ENCODE assay signal across 8 cellular contexts in the genomic region with DNA sequence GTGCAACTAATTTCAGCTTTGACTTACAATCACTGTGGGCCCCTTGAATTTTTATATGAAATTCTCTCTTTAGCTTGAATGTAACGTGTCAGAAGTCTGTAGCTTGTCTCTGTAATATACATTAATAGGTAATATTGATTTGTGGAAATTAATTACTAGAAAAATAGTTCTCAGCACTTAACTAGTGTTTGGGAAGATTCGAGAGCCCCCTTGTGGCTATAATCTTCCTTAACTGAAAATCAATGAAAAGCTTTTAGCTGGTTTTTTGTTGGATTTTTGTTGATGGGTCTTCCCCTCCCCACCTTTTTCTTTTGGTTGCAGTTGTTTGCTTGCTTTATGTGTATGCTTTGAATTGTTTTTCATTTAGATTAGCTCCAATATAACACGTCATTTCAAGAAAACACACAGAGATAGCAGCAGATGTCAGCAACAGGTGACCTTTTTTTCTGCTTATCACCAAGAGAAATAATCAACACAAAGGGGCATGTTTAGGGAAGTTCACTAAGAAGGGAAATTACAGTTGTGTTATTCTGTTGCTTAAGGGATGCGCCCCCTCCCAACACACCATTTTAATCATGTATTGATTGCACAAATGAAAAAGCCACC.
DNase-seq lines count a peak whose midpoint lies in the region; ATAC-seq, FAIRE-seq and TF ChIP-seq lines count a peak whose summit lies in the region.

No MANE protein-coding gene starts in this region.

- no TSS peak for BruUV-seq in GM12878 (replicated peaks; lab: Mats Ljungman, UMichigan)

- DNase-seq in COR-L47 (lab: John Stamatoyannopoulos, UW) (peak; percentile 14), GM12878 (ENCODE audit: low read depth, low spot score) (no peak), lower lobe of right lung (no peak), anterior cingulate cortex (lab: John Stamatoyannopoulos, UW) (no peak)
- DNase-seq in activated T-cell treated with anti-CD3 and anti-CD28 coated beads, Interleukin-2, amount 50 U/mL, for 4 hours = no peak

- H3K27me3 Mint-ChIP-seq in activated T-cell treated with anti-CD3 and anti-CD28 coated beads, Interleukin-2, amount 50 U/mL, for 4 hours (ENCODE audit: low read depth) = no peaks in the 10 kb centered on the region

- H3K4me1 ChIP-seq in KMS-11 (ENCODE audit: low read depth, poor library complexity, severe bottlenecking) = no peaks in the 10 kb centered on the region
- no peaks in the 10 kb centered on the region for H3K4me1 ChIP-seq in GM12878 (ENCODE audit: control insufficient read depth, insufficient read depth, low read length)
- H3K4me1 ChIP-seq in lower lobe of right lung = no peaks in the 10 kb centered on the region

- H3K79me2 ChIP-seq in KMS-11 (ENCODE audit: insufficient read depth, low read depth) (no peaks in the 10 kb centered on the region), GM12878 (ENCODE audit: control insufficient read depth, insufficient read depth, low read length) (no peaks in the 10 kb centered on the region)

- POLR2A ChIA-PET in GM12878 (lab: Charles Lee) = no interaction called here

- H3K9ac ChIP-seq in KMS-11 (no peak overlapping the region), GM12878 (ENCODE audit: control insufficient read depth, insufficient read depth, low read length) (no peak overlapping the region)

- H3K27ac ChIP-seq in KMS-11 = no peak overlapping the region
- H3K27ac ChIP-seq in GM12878 (ENCODE audit: control insufficient read depth, insufficient read depth) = no peak overlapping the region
- H3K27ac ChIP-seq in lower lobe of right lung = no peak overlapping the region

- RAD21 ChIA-PET in GM12878 (lab: Charles Lee; ENCODE audit: unreplicated experiment) = interaction anchor here (1.5 to 2.6 kb wide), 2 partner anchors 796 to 1193 kb away, joined by 3 to 33 read pairs; no protein-coding TSS in a partner anchor

- intact Hi-C loops in GM12878 (cut with micrococcal nuclease; ENCODE audit: unreplicated experiment) = loop anchor here (1.0 kb wide), 1 partner anchor 797 kb away; no protein-coding TSS in a partner anchor
- intact Hi-C loops in lower lobe of right lung (cut with DNase I) = no loop called here

- ATAC-seq in GM12878 = no peak
- ATAC-seq in lower lobe of right lung = no peak
- no peak for ATAC-seq in GM21825 (IDR thresholded peaks at IDR 0.05; ENCODE audit: unreplicated experiment)
- no peak for ATAC-seq in activated T-cell treated with anti-CD3 and anti-CD28 coated beads, Interleukin-2, amount 50 U/mL, for 4 hours
- ATAC-seq in HG03039 (IDR thresholded peaks at IDR 0.05; ENCODE audit: unreplicated experiment) = no peak

- H3K4me3 Mint-ChIP-seq in activated T-cell treated with anti-CD3 and anti-CD28 coated beads, Interleukin-2, amount 50 U/mL, for 4 hours = no peak overlapping the region

- no peak overlapping the region for H3K4me2 ChIP-seq in KMS-11
- H3K4me2 ChIP-seq in GM12878 (ENCODE audit: control insufficient read depth, insufficient read depth) = no peak overlapping the region

- H3K36me3 ChIP-seq in KMS-11 (ENCODE audit: insufficient read depth) (no peaks in the 10 kb centered on the region), GM12878 (ENCODE audit: control insufficient read depth in 2 of 2, insufficient read depth in 2 of 2, low read length in 1 of 2) (no peaks in the 10 kb centered on the region), lower lobe of right lung (no peaks in the 10 kb centered on the region)

- H2AFZ ChIP-seq in KMS-11 (ENCODE audit: low read depth) (no peak overlapping the region), GM12878 (ENCODE audit: control insufficient read depth, low read depth, low read length) (no peak overlapping the region)

- in situ Hi-C loops in GM12878 (cut with MboI) = no loop called here

- 0% methylated on average over 4 of the region's 4 CpGs for WGBS in GM12878 (ENCODE audit: insufficient coverage, insufficient replicate concordance, low lambda C conversion rate, missing lambda C conversion rate)

- TF ChIP-seq CTCF in KMS-11 (conservative IDR thresholded peaks at IDR 0.05; ENCODE audit: low read depth, low read length) (peak; percentile 64), GM12878 (IDR thresholded peaks at IDR 0.05 in 2 of 3, conservative IDR thresholded peaks at IDR 0.05 in 1 of 3; ENCODE audit: control insufficient read depth in 2 of 3, extremely low read depth in 1 of 3, insufficient read depth in 1 of 3, low read depth in 3 of 3, low read length in 3 of 3) (peak; percentile 31 to 35 (median 32); a peak in 2 of 6 replicates), lower lobe of right lung (IDR thresholded peaks at IDR 0.05) (peak; percentile 45)

- SMC1A ChIA-PET in GM12878 (lab: Charles Lee; ENCODE audit: uncharacterized antibody, unreplicated experiment) = interaction anchor here (0.6 to 2.3 kb wide), 9 partner anchors 9 to 965 kb away, joined by 3 to 10 read pairs (median 5); no protein-coding TSS in a partner anchor

- no peak for TF ChIP-seq POLR2A in GM12878 (IDR thresholded peaks at IDR 0.05; ENCODE audit: low read depth, low read length)

- FAIRE-seq in GM12878 (lab: Jason Lieb, UNC) = no peak

- H3K4me3 ChIP-seq in KMS-11 (IDR thresholded peaks at IDR 0.05; ENCODE audit: insufficient read depth, low read depth, low read length) (no peak overlapping the region), GM12878 (no peak overlapping the region), lower lobe of right lung (no peak overlapping the region)

- H3K9me3 Mint-ChIP-seq in activated T-cell treated with anti-CD3 and anti-CD28 coated beads, Interleukin-2, amount 50 U/mL, for 4 hours = peaks cover 8% of the 10 kb centered on the region

- H4K20me1 ChIP-seq in KMS-11 (ENCODE audit: insufficient read depth) (no peaks in the 10 kb centered on the region), GM12878 (ENCODE audit: control insufficient read depth, insufficient read depth) (no peaks in the 10 kb centered on the region)

- H3K36me3 Mint-ChIP-seq in activated T-cell treated with anti-CD3 and anti-CD28 coated beads, Interleukin-2, amount 50 U/mL, for 4 hours (ENCODE audit: insufficient read depth) = no peaks in the 10 kb centered on the region

- H3K27me3 ChIP-seq in KMS-11 (ENCODE audit: insufficient read depth, low read depth) (no peaks in the 10 kb centered on the region), GM12878 (replicated peaks in 1 of 2; ENCODE audit: control insufficient read depth in 2 of 2, insufficient read depth in 2 of 2, low read length in 1 of 2) (no peaks in the 10 kb centered on the region), lower lobe of right lung (ENCODE audit: low read depth) (no peaks in the 10 kb centered on the region)

- peak; percentile 44; the same call in 1 of the 2 replicates for TF ChIP-seq RAD21 in GM12878 (IDR thresholded peaks at IDR 0.05; ENCODE audit: insufficient read depth, low read depth, low read length)

- H3K9me3 ChIP-seq in GM12878 (replicated peaks; ENCODE audit: control insufficient read depth, insufficient read depth, low read length) (no peaks in the 10 kb centered on the region), lower lobe of right lung (no peaks in the 10 kb centered on the region)

- TF ChIP-seq EP300 in GM12878 (IDR thresholded peaks at IDR 0.05; ENCODE audit: borderline replicate concordance in 1 of 2, control insufficient read depth in 1 of 2, low read depth in 2 of 2, low read length in 2 of 2) = no peak

- CTCF ChIA-PET in GM12878 (lab: Yijun Ruan, JAX) = interaction anchor here (0.7 to 4.8 kb wide), 16 partner anchors 10 to 798 kb away, joined by 3 to 47 read pairs (median 4); no protein-coding TSS in a partner anchor

- H3K4me1 Mint-ChIP-seq in activated T-cell treated with anti-CD3 and anti-CD28 coated beads, Interleukin-2, amount 50 U/mL, for 4 hours (ENCODE audit: low read depth) = no peaks in the 10 kb centered on the region

TF ChIP-seq in GM12878, 131 proteins besides CTCF, POLR2A, EP300 and RAD21:
- TF ChIP-seq STAT3 (IDR thresholded peaks at IDR 0.05; ENCODE audit: low read depth, low read length) = no peak
- TF ChIP-seq DPF2 (IDR thresholded peaks at IDR 0.05) = no peak
- TF ChIP-seq JUND (IDR thresholded peaks at IDR 0.05; ENCODE audit: low read depth, low read length) = no peak
- no peak for TF ChIP-seq HDGF (IDR thresholded peaks at IDR 0.05)
- TF ChIP-seq SMC3 (IDR thresholded peaks at IDR 0.05; ENCODE audit: borderline replicate concordance, low read length) = peak; percentile 26; the same call in 1 of the 2 replicates
- no peak for TF ChIP-seq BMI1 (IDR thresholded peaks at IDR 0.05; ENCODE audit: borderline replicate concordance)
- TF ChIP-seq SREBF2 (IDR thresholded peaks at IDR 0.05; ENCODE audit: low read length) = no peak
